6 cellular contexts compared by ENCODE assay signal in the genomic region with DNA sequence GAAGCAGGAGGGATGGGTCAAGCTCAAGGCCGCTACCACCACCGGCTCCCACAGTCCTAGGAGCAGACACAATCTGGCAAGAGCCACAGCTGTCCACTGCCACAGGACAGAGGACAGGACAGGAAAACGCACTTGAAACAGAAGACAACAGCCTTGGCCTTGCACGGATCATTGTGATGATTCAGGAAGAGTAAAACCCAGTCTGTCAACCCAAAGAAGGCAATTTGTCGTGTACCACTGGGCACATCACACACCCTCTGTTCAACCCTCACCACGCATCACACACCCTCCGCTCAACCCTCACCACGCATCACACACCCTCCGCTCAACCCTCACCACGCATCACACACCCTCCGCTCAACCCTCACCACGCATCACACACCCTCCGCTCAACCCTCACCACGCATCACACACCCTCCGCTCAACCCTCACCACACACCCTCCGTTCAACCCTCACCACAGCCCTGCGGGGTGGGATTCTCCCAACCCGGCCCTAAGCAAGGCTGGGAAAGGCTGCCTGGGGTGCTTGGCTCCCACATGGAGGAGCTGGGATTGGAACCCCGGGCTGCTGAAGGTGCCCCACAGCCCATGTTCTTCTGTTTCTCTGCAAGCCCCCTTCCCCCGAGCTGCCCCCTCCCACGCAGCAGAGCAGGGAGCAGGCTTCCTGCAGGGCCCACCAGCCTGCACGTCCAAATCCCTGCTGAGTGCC. TPM values are rescaled to one million over a fixed set of nuclear protein-coding genes. Genes with fewer than 3 reads are reported as not detected.
A peak's percentile ranks its signal among the peaks of the same experiment; 100 is the strongest.
DNase-seq lines count a peak whose midpoint lies in the region; ATAC-seq and TF ChIP-seq lines count a peak whose summit lies in the region.

No MANE protein-coding gene starts in this region.

- ATAC-seq in heart right ventricle = no peak
- no peak for ATAC-seq in Right ventricle myocardium inferior
- ATAC-seq in upper lobe of right lung = no peak
- no peak for ATAC-seq in HG03025 (IDR thresholded peaks at IDR 0.05; ENCODE audit: low FRiP score, unreplicated experiment)

- peak overlapping the region; percentile 31 to 96 (median 87) for H3K27ac ChIP-seq in heart right ventricle
- H3K27ac ChIP-seq in hepatocyte = peak overlapping the region; percentile 93
- peak overlapping the region; percentile 87 for H3K27ac ChIP-seq in upper lobe of right lung

- intact Hi-C loops in heart right ventricle (cut with DNase I) = loop anchor here in 2 of 10 donors (2.0 kb wide), 2 partner anchors 21 to 23 kb away; partner anchors contain the start of gene EHD1 (in 1 of the 2)
- intact Hi-C loops in Right ventricle myocardium inferior (cut with DNase I) = loop anchor here (2.0 kb wide), 1 partner anchor 23 kb away; the partner anchor contains the start of gene EHD1
- intact Hi-C loops in upper lobe of right lung (cut with DNase I) = no loop called here

- WGBS in heart right ventricle, 2 donors = 81 to 82% methylated on average over 18 to 20 of the region's 22 CpGs
- 90% methylated on average over 18 of the region's 22 CpGs for WGBS in hepatocyte (ENCODE audit: low lambda C conversion rate, missing lambda C conversion rate)

- no peaks in the 10 kb centered on the region for H3K27me3 ChIP-seq in heart right ventricle
- no peaks in the 10 kb centered on the region for H3K27me3 ChIP-seq in hepatocyte
- H3K27me3 ChIP-seq in upper lobe of right lung = no peaks in the 10 kb centered on the region

- peaks cover 40% of the 10 kb centered on the region for H3K79me2 ChIP-seq in hepatocyte

- no peaks in the 10 kb centered on the region for H3K9me3 ChIP-seq in heart right ventricle
- no peaks in the 10 kb centered on the region for H3K9me3 ChIP-seq in hepatocyte (ENCODE audit: low read depth)
- H3K9me3 ChIP-seq in upper lobe of right lung = no peaks in the 10 kb centered on the region

- TF ChIP-seq CTCF in heart right ventricle (IDR thresholded peaks at IDR 0.05) = no peak
- no peak for TF ChIP-seq CTCF in hepatocyte (IDR thresholded peaks at IDR 0.05; ENCODE audit: poor library complexity)
- TF ChIP-seq CTCF in upper lobe of right lung (IDR thresholded peaks at IDR 0.05) = no peak

- no peak for DNase-seq in heart right ventricle
- no peak for DNase-seq in Right ventricle myocardium inferior (ENCODE audit: missing footprints)
- no peak for DNase-seq in hepatocyte (ENCODE audit: low spot score)
- DNase-seq in upper lobe of right lung = no peak
- DNase-seq in NCI-H510A (lab: John Stamatoyannopoulos, UW) = no peak

- H3K4me2 ChIP-seq in hepatocyte = peak overlapping the region; percentile 52

- peaks cover 0 to 86% (median 18%) of the 10 kb centered on the region in 9 donors for H3K36me3 ChIP-seq in heart right ventricle
- H3K36me3 ChIP-seq in hepatocyte (replicated peaks; ENCODE audit: insufficient read depth, low read depth) = no peaks in the 10 kb centered on the region
- peaks cover 48% of the 10 kb centered on the region for H3K36me3 ChIP-seq in upper lobe of right lung

- no peaks in the 10 kb centered on the region for H4K20me1 ChIP-seq in hepatocyte (ENCODE audit: insufficient read depth, poor library complexity, severe bottlenecking)

- H3K9me2 ChIP-seq in hepatocyte (replicated peaks; ENCODE audit: insufficient read depth) = no peaks in the 10 kb centered on the region

- H3K4me1 ChIP-seq in heart right ventricle = peaks cover 49 to 100% (median 96%) of the 10 kb centered on the region in 9 donors
- H3K4me1 ChIP-seq in hepatocyte (ENCODE audit: insufficient read depth) = peaks cover 30% of the 10 kb centered on the region
- H3K4me1 ChIP-seq in upper lobe of right lung = peaks cover 95% of the 10 kb centered on the region

- peak overlapping the region in 3 of 10 donors; percentile 6 to 41 (median 32) for H3K4me3 ChIP-seq in heart right ventricle
- H3K4me3 ChIP-seq in hepatocyte = no peak overlapping the region
- H3K4me3 ChIP-seq in upper lobe of right lung = no peak overlapping the region

- H2AFZ ChIP-seq in hepatocyte = no peak overlapping the region

RNA-seq across cellular contexts. Expression of gene CDC42BPG, which starts 11.3 kb away (rescaled TPM):
- total RNA-seq in heart right ventricle (1 to 10 TPM in 1 of 10 donors, under 1 TPM in 9; 0.04 to 1.3 (median 0.27) TPM), Right ventricle myocardium inferior (0.16 TPM), hepatocyte (6.5 and 8.4 TPM in 2 replicates), upper lobe of right lung (20.9 TPM)
- polyA plus RNA-seq in heart right ventricle (under 1 TPM; 0.17 to 0.37 TPM), hepatocyte (3.1 and 5.5 TPM in 2 replicates)

RNA-seq across cellular contexts. Expression of gene EHD1, which starts 22.7 kb away (rescaled TPM):
- total RNA-seq in heart right ventricle (10 to 100 TPM; 30.7 to 73.1 (median 43.9) TPM), Right ventricle myocardium inferior (56.0 TPM), hepatocyte (44.8 and 52.4 TPM in 2 replicates), upper lobe of right lung (94.6 TPM)
- polyA plus RNA-seq in heart right ventricle (10 to 100 TPM; 26.0 to 39.7 TPM), hepatocyte (66.6 and 69.5 TPM in 2 replicates)

RNA-seq across cellular contexts. Expression of gene MEN1, which starts 45.4 kb away (rescaled TPM):
- total RNA-seq in heart right ventricle (10 to 100 TPM in 2 of 10 donors, 1 to 10 TPM in 8; 5.8 to 12.5 (median 8.1) TPM), Right ventricle myocardium inferior (8.4 TPM), hepatocyte (14.1 and 18.6 TPM in 2 replicates), upper lobe of right lung (22.5 TPM)
- polyA plus RNA-seq in heart right ventricle (10 to 100 TPM in 1 of 2 donors, 1 to 10 TPM in 1; 9.9 to 10.7 TPM), hepatocyte (49.1 and 49.9 TPM in 2 replicates)

RNA-seq across cellular contexts. Expression of gene MAP4K2, which starts 52.7 kb away (rescaled TPM):
- total RNA-seq in heart right ventricle (10 to 100 TPM in 2 of 10 donors, 1 to 10 TPM in 8; 4.6 to 11.3 (median 8.1) TPM), Right ventricle myocardium inferior (11.3 TPM), hepatocyte (7.8 and 23.5 TPM in 2 replicates), upper lobe of right lung (28.9 TPM)
- polyA plus RNA-seq in heart right ventricle (10 to 100 TPM in 1 of 2 donors, 1 to 10 TPM in 1; 7.8 to 19.9 TPM), hepatocyte (9.0 and 13.2 TPM in 2 replicates)
